ENCODE assay signal across 30 cellular contexts in genomic region chr7:132858760-132859159, GRCh38.
"Had no signal": no experiment of that assay in that cellular context is flagged by ENCODE, and none has a peak within 500 bp of the region (broad histone marks: within the 10 kb centered on the region; RNA-seq: fewer than 3 reads in every experiment).

No MANE protein-coding gene starts in this region.

- H3K4me1 Mint-ChIP-seq: nephron had no signal

- H3K27ac Mint-ChIP-seq: nephron, progenitor cell of endocrine pancreas had no signal

- H3K4me1 ChIP-seq: parathyroid adenoma, psoas muscle, thyroid gland, tibial nerve, upper lobe of left lung, vagina had no signal

- H3K36me3 ChIP-seq: neural progenitor cell, ovary, stomach, thoracic aorta, thyroid gland, upper lobe of left lung, vagina had no signal

- H2AFZ ChIP-seq: neural progenitor cell, parathyroid adenoma had no signal

- H3K9me3 ChIP-seq: ovary, psoas muscle, thoracic aorta, thyroid gland, upper lobe of left lung, vagina had no signal

- FAIRE-seq: urothelium cell line had no signal

- H3K4me3 Mint-ChIP-seq: naive thymus-derived CD4-positive, alpha-beta T cell; nephron; neural progenitor cell; stimulated activated naive CD8-positive, alpha-beta T cell treated with anti-CD3 and anti-CD28 coated beads, Interleukin-15, Interleukin-2, amounts not matched to agents 100 ng/mL and 50 ng/mL, for 24 hours had no signal

- ATAC-seq: naive thymus-derived CD4-positive, alpha-beta T cell; psoas muscle; right cardiac atrium; sciatic nerve had no signal

- H3K4me3 ChIP-seq: neural progenitor cell, ovary, psoas muscle, skin epidermis, smooth muscle cell, spleen, stomach, thoracic aorta, thyroid gland, tibial nerve, upper lobe of left lung, vagina had no signal

- H3K27me3 Mint-ChIP-seq: naive thymus-derived CD4-positive, alpha-beta T cell; progenitor cell of endocrine pancreas; stimulated activated naive B cell treated with anti-CD40 and anti-IgM and Interleukin-4, amounts not matched to agents 10 μg/mL and 1 μg/mL and 100 μg/mL, for 72 hours; stimulated activated naive CD8-positive, alpha-beta T cell treated with anti-CD3 and anti-CD28 coated beads, Interleukin-15, Interleukin-2, amounts not matched to agents 100 ng/mL and 50 ng/mL, for 24 hours had no signal

- H3K27me3 ChIP-seq: neural progenitor cell, ovary, spleen, stomach, thyroid gland, tibial nerve, upper lobe of left lung, vagina had no signal

- H3K4me2 ChIP-seq: neural progenitor cell, smooth muscle cell had no signal

- DNase-seq: naive thymus-derived CD4-positive, alpha-beta T cell; occipital lobe; ovary; posterior cingulate gyrus; psoas muscle; right cardiac atrium; spleen; stimulated activated CD4-positive, alpha-beta T cell treated with anti-CD3 and anti-CD28 coated beads, Interleukin-12 subunit alpha, Interleukin-12 subunit beta, amount 100 ng/mL, for 4 hours; stimulated activated CD4-positive, alpha-beta T cell treated with anti-CD3 and anti-CD28 coated beads, Interleukin-1b, Interleukin-23, amount 100 ng/mL, for 48 hours; stimulated activated CD4-positive, alpha-beta T cell treated with anti-CD3 and anti-CD28 coated beads, Interleukin-4, amount 100 ng/mL, for 1 hour; stimulated activated CD4-positive, alpha-beta T cell treated with anti-CD3 and anti-CD28 coated beads, Interleukin-4, amount 100 ng/mL, for 4 hours; stimulated activated CD8-positive, alpha-beta memory T cell treated with anti-CD3 and anti-CD28 coated beads, Interleukin-4, amount 100 ng/mL, for 48 hours; stimulated activated naive B cell treated with anti-CD40 and anti-IgM and Interleukin-4, amounts not matched to agents 10 μg/mL and 1 μg/mL and 100 μg/mL, for 72 hours; stimulated activated naive CD4-positive, alpha-beta T cell treated with Interleukin-2 at 50 U/mL for 16 hours; stomach; thyroid gland; trophoblast cell; upper lobe of left lung had no signal

- H3K9ac ChIP-seq: neural progenitor cell, parathyroid adenoma had no signal

- H3K27ac ChIP-seq: neural progenitor cell, ovary, parathyroid adenoma, psoas muscle, skin epidermis, spleen, stomach, thoracic aorta, thyroid gland, tibial nerve, upper lobe of left lung, vagina had no signal
